In the genomic region with DNA sequence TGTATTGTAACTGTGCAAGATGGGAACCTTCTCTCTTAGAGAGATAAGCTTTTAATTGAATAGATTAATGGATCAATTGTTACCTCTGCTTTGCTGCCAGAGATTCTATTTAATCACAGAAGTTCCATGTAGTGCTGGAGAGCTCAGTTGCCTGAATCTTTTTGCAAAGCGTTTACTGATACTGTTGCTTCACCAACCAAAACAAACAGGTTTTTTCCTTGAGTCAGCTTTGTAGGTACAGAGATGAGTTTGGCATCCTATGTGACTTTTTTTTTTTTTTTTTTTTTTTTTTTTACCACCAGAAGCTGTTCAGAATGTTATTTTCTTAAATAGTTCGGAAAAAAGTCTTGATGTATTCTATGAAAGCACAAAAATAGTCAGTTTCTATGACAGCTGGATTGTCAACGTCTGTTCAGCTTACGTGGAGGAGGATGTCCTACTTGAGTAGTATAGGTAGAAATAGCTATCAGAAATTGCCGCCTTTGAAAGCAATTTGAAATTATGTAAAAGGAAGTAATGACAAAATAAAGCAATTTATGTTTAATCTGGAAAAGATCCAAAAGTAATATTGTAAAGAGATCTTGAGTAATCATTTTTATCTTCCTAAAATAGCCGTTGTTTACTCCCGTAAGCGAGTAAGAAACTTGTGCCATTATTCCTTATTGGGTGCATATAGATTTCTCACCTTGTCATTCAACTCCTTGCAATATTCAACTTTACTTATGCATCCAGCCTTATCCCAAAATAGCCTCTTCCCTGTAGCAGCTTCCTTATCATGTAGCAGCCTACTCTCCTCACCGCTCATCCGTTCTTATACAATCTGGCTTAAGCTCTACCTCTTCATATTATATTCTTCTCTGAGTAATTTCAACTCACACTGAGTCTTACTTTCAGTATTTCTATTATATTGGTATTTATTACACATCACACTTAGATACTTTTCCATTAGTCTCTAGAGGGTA, we compare ENCODE assay signal across 26 cellular contexts. TPM values are rescaled to one million over a fixed set of nuclear protein-coding genes. Genes with fewer than 3 reads are reported as not detected.
DNase-seq lines count a peak whose midpoint lies in the region; ATAC-seq and TF ChIP-seq lines count a peak whose summit lies in the region.
"Had no signal": no experiment of that assay in that cellular context is flagged by ENCODE, and none has a peak within 500 bp of the region (broad histone marks: within the 10 kb centered on the region; RNA-seq: fewer than 3 reads in every experiment).

No MANE protein-coding gene starts in this region.

- peak; percentile 26 for ATAC-seq in GM18873 (IDR thresholded peaks at IDR 0.05; ENCODE audit: low FRiP score, unreplicated experiment)
- ATAC-seq: activated CD8-positive, alpha-beta memory T cell treated with anti-CD3 and anti-CD28 coated beads, Interleukin-2, amount 10 ng/mL, durations not matched to agents 7 days and 5 days had no signal

- peaks cover 17% of the 10 kb centered on the region for H3K4me1 ChIP-seq in osteoblast (ENCODE audit: insufficient read depth, low read length)

- H3K4me1 Mint-ChIP-seq in CD14-positive monocyte, result peaks cover 59% of the 10 kb centered on the region

- no peaks in the 10 kb centered on the region for H3K36me3 ChIP-seq in osteoblast (ENCODE audit: insufficient read depth, low read length)

- peaks cover 41 to 58% of the 10 kb centered on the region in 2 donors for H3K36me3 Mint-ChIP-seq in CD14-positive monocyte

- H3K79me2 ChIP-seq in osteoblast (ENCODE audit: insufficient read depth, low read length), result no peaks in the 10 kb centered on the region

- H3K27me3 ChIP-seq in dorsolateral prefrontal cortex (peaks cover 0 to 3% (median 0%) of the 10 kb centered on the region in 45 donors), osteoblast (ENCODE audit: insufficient read depth, low read length) (no peaks in the 10 kb centered on the region)
- H3K27me3 ChIP-seq: suprapubic skin had no signal

- H2AFZ ChIP-seq in osteoblast (ENCODE audit: low read length), result no peak overlapping the region
- H2AFZ ChIP-seq: GM23248 had no signal

- DNase-seq in CD14-positive monocyte (ENCODE audit: low spot score) (no peak), dorsolateral prefrontal cortex (no peak), osteoblast (ENCODE audit: insufficient read length, low spot score, missing footprints) (peak; percentile 47), HPDE6-E6E7 (ENCODE audit: extremely low spot score) (no peak), activated T-cell treated with anti-CD3 and anti-CD28 coated beads for 4 hours (no peak), NCI-H510A treated with DMSO at 0.1 percent for 48 hours (lab: John Stamatoyannopoulos, UW) (no peak), pons (ENCODE audit: low spot score) (no peak)
- DNase-seq: activated CD4-positive, alpha-beta T cell treated with anti-CD3 and anti-CD28 coated beads for 48 hours; activated CD8-positive, alpha-beta memory T cell treated with anti-CD3 and anti-CD28 coated beads, Interleukin-2, amount 10 ng/mL, durations not matched to agents 7 days and 5 days; activated naive CD4-positive, alpha-beta T cell treated with anti-CD3 and anti-CD28 coated beads, Interleukin-2, amount 10 ng/mL, durations not matched to agents 7 days and 5 days; amniotic stem cell; Calu3; GM23248; KBM-7; mammary epithelial cell; MM.1S; NCI-H1436 treated with DMSO at 0.1 percent for 48 hours; NCI-H524; RPMI8226; stimulated activated CD4-positive, alpha-beta T cell treated with anti-CD3 and anti-CD28 coated beads, Interleukin-2, amount 100 ng/mL, for 24 hours; T-helper 2 cell had no signal

- H3K27ac Mint-ChIP-seq in CD14-positive monocyte, result peak overlapping the region in 5 of 7 donors; percentile 12 to 76 (median 66)
- H3K27ac Mint-ChIP-seq: activated CD8-positive, alpha-beta memory T cell treated with anti-CD3 and anti-CD28 coated beads, Interleukin-2, amount 10 ng/mL, durations not matched to agents 7 days and 5 days; activated naive CD4-positive, alpha-beta T cell treated with anti-CD3 and anti-CD28 coated beads, Interleukin-2, amount 10 ng/mL, durations not matched to agents 7 days and 5 days had no signal

- H3K27me3 Mint-ChIP-seq in CD14-positive monocyte (ENCODE audit: low read depth in 3 of 3), result peaks cover 0 to 3% (median 0%) of the 10 kb centered on the region in 3 donors

- peak overlapping the region in 22 of 59 donors; percentile 2 to 67 (median 34) for H3K27ac ChIP-seq in dorsolateral prefrontal cortex
- H3K27ac ChIP-seq in osteoblast (ENCODE audit: low read depth, low read length), result no peak overlapping the region
- H3K27ac ChIP-seq: C4-2B, GM23248, skin epidermis, suprapubic skin had no signal

- no peaks in the 10 kb centered on the region for H4K20me1 ChIP-seq in osteoblast (ENCODE audit: insufficient read depth, low read length)

- H3K4me3 ChIP-seq in dorsolateral prefrontal cortex, result peak overlapping the region in 36 of 59 donors; percentile 0 to 41 (median 20)
- no peak overlapping the region for H3K4me3 ChIP-seq in osteoblast (ENCODE audit: insufficient read depth, low read length)
- H3K4me3 ChIP-seq: GM23248, skin epidermis, suprapubic skin had no signal

- TF ChIP-seq CTCF in CD14-positive monocyte (IDR thresholded peaks at IDR 0.05) (no peak), dorsolateral prefrontal cortex (IDR thresholded peaks at IDR 0.05 in 54 of 56, conservative IDR thresholded peaks at IDR 0.05 in 2 of 56; ENCODE audit: low read depth in 1 of 56, partially characterized antibody in 56 of 56) (no peak), osteoblast (IDR thresholded peaks at IDR 0.05; ENCODE audit: extremely low read depth, low read depth, low read length) (no peak)

- H3K9me3 Mint-ChIP-seq in CD14-positive monocyte, result no peaks in the 10 kb centered on the region
- H3K9me3 Mint-ChIP-seq: activated naive CD4-positive, alpha-beta T cell treated with anti-CD3 and anti-CD28 coated beads, Interleukin-2, amount 10 ng/mL, durations not matched to agents 7 days and 5 days had no signal

- no peaks in the 10 kb centered on the region for H3K9me3 ChIP-seq in osteoblast (ENCODE audit: low read depth, low read length)
- H3K9me3 ChIP-seq: suprapubic skin had no signal

- intact Hi-C loops in CD14-positive monocyte (cut with micrococcal nuclease) (loop anchor here (5.0 kb wide), 3 partner anchors 73 to 123 kb away; a partner anchor contains a TSS), dorsolateral prefrontal cortex (cut with DNase I) (loop anchor here (10.0 kb wide), 1 partner anchor 75 kb away; no protein-coding TSS in a partner anchor)

- H3K4me2 ChIP-seq in osteoblast (ENCODE audit: insufficient read depth, low read length), result no peak overlapping the region

- peak overlapping the region in 1 of 2 donors; percentile 71 for H3K4me3 Mint-ChIP-seq in CD14-positive monocyte
- H3K4me3 Mint-ChIP-seq: activated CD8-positive, alpha-beta memory T cell treated with anti-CD3 and anti-CD28 coated beads, Interleukin-2, amount 10 ng/mL, durations not matched to agents 7 days and 5 days; activated naive CD4-positive, alpha-beta T cell treated with anti-CD3 and anti-CD28 coated beads, Interleukin-2, amount 10 ng/mL, durations not matched to agents 7 days and 5 days had no signal

RNA-seq across cellular contexts. Expression of a gene that starts 5.2 kb away (rescaled TPM):
- 10 to 100 TPM; 47.7 to 47.9 TPM for polyA plus RNA-seq in CD14-positive monocyte
- total RNA-seq in dorsolateral prefrontal cortex (10 to 100 TPM; 19.4 to 44.8 (median 31.0) TPM), osteoblast (5.0 and 5.1 TPM in 2 replicates)
- total RNA-seq: HT-29 had no signal
